11 cellular contexts compared by ENCODE assay signal in the genomic region with DNA sequence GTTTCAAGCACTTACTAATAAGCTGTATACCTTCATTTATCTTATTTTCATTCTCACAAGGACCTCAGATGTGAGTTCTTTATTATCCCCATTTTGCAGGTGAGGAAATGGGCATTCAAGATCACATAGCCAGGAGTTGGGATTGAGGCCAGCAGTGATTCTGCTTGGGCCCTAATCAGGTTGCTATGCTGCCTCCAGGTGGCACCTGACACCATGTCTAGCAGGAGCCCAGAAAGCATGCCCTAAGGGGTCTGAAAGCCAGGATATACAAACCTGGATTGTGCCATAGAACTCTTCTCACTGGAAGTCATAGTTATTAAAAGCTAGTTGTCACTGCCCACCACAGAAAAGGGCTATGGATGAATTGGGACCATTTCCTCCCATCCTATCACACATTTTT.
DNase-seq lines count a peak whose midpoint lies in the region; ATAC-seq, FAIRE-seq and TF ChIP-seq lines count a peak whose summit lies in the region.
"Had no signal": no experiment of that assay in that cellular context is flagged by ENCODE, and none has a peak within 500 bp of the region (broad histone marks: within the 10 kb centered on the region; RNA-seq: fewer than 3 reads in every experiment).

No MANE protein-coding gene starts in this region.

- SMC1A ChIA-PET in GM12878 (lab: Charles Lee; ENCODE audit: uncharacterized antibody, unreplicated experiment): interaction anchor here (0.8 to 2.2 kb wide), 5 partner anchors 15 to 63 kb away, joined by 3 to 10 read pairs (median 4); no protein-coding TSS in a partner anchor

- in situ Hi-C loops in GM12878 (cut with MboI): no loop called here

- H3K36me3 ChIP-seq in GM12878 (ENCODE audit: control insufficient read depth in 2 of 2, insufficient read depth in 2 of 2, low read length in 1 of 2) (no peaks in the 10 kb centered on the region), left lung (no peaks in the 10 kb centered on the region)
- H3K36me3 ChIP-seq in naive thymus-derived CD4-positive, alpha-beta T cell (ENCODE audit: control insufficient read depth in 2 of 3, insufficient read depth in 3 of 3, low read length in 3 of 3): no peaks in the 10 kb centered on the region
- H3K36me3 ChIP-seq: neutrophil had no signal

- H3K79me2 ChIP-seq in GM12878 (ENCODE audit: control insufficient read depth, insufficient read depth, low read length): no peaks in the 10 kb centered on the region

- no peaks in the 10 kb centered on the region for H3K9me3 ChIP-seq in GM12878 (replicated peaks; ENCODE audit: control insufficient read depth, insufficient read depth, low read length)
- no peaks in the 10 kb centered on the region for H3K9me3 ChIP-seq in left lung
- no peaks in the 10 kb centered on the region for H3K9me3 ChIP-seq in naive thymus-derived CD4-positive, alpha-beta T cell (ENCODE audit: control insufficient read depth in 2 of 3, low read length in 3 of 3)
- H3K9me3 ChIP-seq: neutrophil had no signal

- H3K4me1 Mint-ChIP-seq in naive thymus-derived CD4-positive, alpha-beta T cell: peaks cover 0 to 3% (median 0%) of the 10 kb centered on the region in 7 donors
- peaks cover 2% of the 10 kb centered on the region for H3K4me1 Mint-ChIP-seq in activated naive CD4-positive, alpha-beta T cell treated with anti-CD3 and anti-CD28 coated beads for 36 hours (ENCODE audit: low read depth)

- H4K20me1 ChIP-seq in GM12878 (ENCODE audit: control insufficient read depth, insufficient read depth): no peaks in the 10 kb centered on the region

- BruUV-seq in GM12878 (replicated peaks; lab: Mats Ljungman, UMichigan): no TSS peak

- H3K27me3 ChIP-seq in GM12878 (replicated peaks in 1 of 2; ENCODE audit: control insufficient read depth in 2 of 2, insufficient read depth in 2 of 2, low read length in 1 of 2) (no peaks in the 10 kb centered on the region), left lung (no peaks in the 10 kb centered on the region)
- no peaks in the 10 kb centered on the region for H3K27me3 ChIP-seq in naive thymus-derived CD4-positive, alpha-beta T cell (ENCODE audit: control insufficient read depth in 2 of 2, insufficient read depth in 2 of 2, low read length in 2 of 2)

- TF ChIP-seq EP300 in GM12878 (IDR thresholded peaks at IDR 0.05; ENCODE audit: borderline replicate concordance in 1 of 2, control insufficient read depth in 1 of 2, low read depth in 2 of 2, low read length in 2 of 2): no peak

- H3K27me3 Mint-ChIP-seq in naive thymus-derived CD4-positive, alpha-beta T cell: peaks cover 0 to 25% (median 21%) of the 10 kb centered on the region in 5 donors
- peaks cover 11% of the 10 kb centered on the region for H3K27me3 Mint-ChIP-seq in activated naive CD4-positive, alpha-beta T cell treated with anti-CD3 and anti-CD28 coated beads for 36 hours (ENCODE audit: low read depth)

- POLR2A ChIA-PET in GM12878 (lab: Charles Lee): no interaction called here
- POLR2A ChIA-PET in naive thymus-derived CD4-positive, alpha-beta T cell (lab: Charles Lee): no interaction called here

- intact Hi-C loops in GM12878 (cut with micrococcal nuclease; ENCODE audit: unreplicated experiment): loop anchor here (1.0 to 2.0 kb wide), 2 partner anchors 45 to 63 kb away; no protein-coding TSS in a partner anchor
- intact Hi-C loops in left lung (cut with DNase I): no loop called here
- intact Hi-C loops in naive thymus-derived CD4-positive, alpha-beta T cell (cut with micrococcal nuclease): no loop called here
- intact Hi-C loops in activated naive CD4-positive, alpha-beta T cell treated with anti-CD3 and anti-CD28 coated beads for 36 hours (cut with micrococcal nuclease): loop anchor here (5.0 to 10.0 kb wide), 2 partner anchors 47 to 64 kb away; no protein-coding TSS in a partner anchor

- CTCF ChIA-PET in GM12878 (lab: Yijun Ruan, JAX): interaction anchor here (0.8 to 2.1 kb wide), 6 partner anchors 11 to 1696 kb away, joined by 3 to 15 read pairs (median 4); no protein-coding TSS in a partner anchor
- CTCF ChIA-PET in naive thymus-derived CD4-positive, alpha-beta T cell (lab: Charles Lee): no interaction called here
- CTCF ChIA-PET in activated naive CD4-positive, alpha-beta T cell treated with anti-CD3 and anti-CD28 coated beads for 36 hours (lab: Charles Lee): no interaction called here

- H3K4me2 ChIP-seq in GM12878 (ENCODE audit: control insufficient read depth, insufficient read depth): no peak overlapping the region

- H3K9ac ChIP-seq in GM12878 (ENCODE audit: control insufficient read depth, insufficient read depth, low read length): no peak overlapping the region

- peak; percentile 85 for DNase-seq in DMS53 (lab: John Stamatoyannopoulos, UW)
- DNase-seq in GM12878 (ENCODE audit: low read depth, low spot score): no peak
- DNase-seq in left lung: no peak
- no peak for DNase-seq in cortex of kidney (lab: John Stamatoyannopoulos, UW)
- no peak for DNase-seq in frontal cortex (ENCODE audit: low spot score in 2 of 2)
- no peak for DNase-seq in naive thymus-derived CD4-positive, alpha-beta T cell
- no peak for DNase-seq in activated naive CD4-positive, alpha-beta T cell treated with anti-CD3 and anti-CD28 coated beads for 36 hours
- DNase-seq: activated CD4-positive, alpha-beta T cell treated with anti-CD3 and anti-CD28 coated beads for 48 hours; DND-41 had no signal

- ATAC-seq in GM12878: peak; percentile 78
- ATAC-seq in left lung: peak; percentile 49
- no peak for ATAC-seq in naive thymus-derived CD4-positive, alpha-beta T cell

- RAD21 ChIA-PET in GM12878 (lab: Charles Lee; ENCODE audit: unreplicated experiment): interaction anchor here (1.0 to 1.1 kb wide), 3 partner anchors 10 to 174 kb away, joined by 3 to 4 read pairs (median 3); no protein-coding TSS in a partner anchor

- FAIRE-seq in GM12878 (lab: Jason Lieb, UNC) (no peak), frontal cortex (lab: Jason Lieb, UNC) (no peak)

- TF ChIP-seq POLR2A in GM12878 (IDR thresholded peaks at IDR 0.05; ENCODE audit: low read depth, low read length): no peak

- no peaks in the 10 kb centered on the region for H3K9me3 Mint-ChIP-seq in naive thymus-derived CD4-positive, alpha-beta T cell
- no peaks in the 10 kb centered on the region for H3K9me3 Mint-ChIP-seq in activated naive CD4-positive, alpha-beta T cell treated with anti-CD3 and anti-CD28 coated beads for 36 hours

- H3K4me1 ChIP-seq in GM12878 (ENCODE audit: control insufficient read depth, insufficient read depth, low read length) (no peaks in the 10 kb centered on the region), left lung (no peaks in the 10 kb centered on the region)
- no peaks in the 10 kb centered on the region for H3K4me1 ChIP-seq in naive thymus-derived CD4-positive, alpha-beta T cell (ENCODE audit: control insufficient read depth in 2 of 2, insufficient read depth in 2 of 2, low read length in 2 of 2)

- H3K36me3 Mint-ChIP-seq in naive thymus-derived CD4-positive, alpha-beta T cell: no peaks in the 10 kb centered on the region
- H3K36me3 Mint-ChIP-seq in activated naive CD4-positive, alpha-beta T cell treated with anti-CD3 and anti-CD28 coated beads for 36 hours (ENCODE audit: low read depth): no peaks in the 10 kb centered on the region

- 0 out of 2 replicates have a peak, but pooled peaks have one; percentile 17 for TF ChIP-seq RAD21 in GM12878 (IDR thresholded peaks at IDR 0.05; ENCODE audit: insufficient read depth, low read depth, low read length)

- no peak overlapping the region for H3K4me3 Mint-ChIP-seq in naive thymus-derived CD4-positive, alpha-beta T cell
- no peak overlapping the region for H3K4me3 Mint-ChIP-seq in activated naive CD4-positive, alpha-beta T cell treated with anti-CD3 and anti-CD28 coated beads for 36 hours

- no peak overlapping the region for H2AFZ ChIP-seq in GM12878 (ENCODE audit: control insufficient read depth, low read depth, low read length)

- TF ChIP-seq CTCF in LNCAP (IDR thresholded peaks at IDR 0.05): peak; percentile 30; the same call in 1 of the 2 replicates
- TF ChIP-seq CTCF in GM12878 (IDR thresholded peaks at IDR 0.05 in 2 of 3, conservative IDR thresholded peaks at IDR 0.05 in 1 of 3; ENCODE audit: control insufficient read depth in 2 of 3, extremely low read depth in 1 of 3, insufficient read depth in 1 of 3, low read depth in 3 of 3, low read length in 3 of 3): peak in 2 of 3 experiments; percentile 14 to 34; a peak in 3 of 6 replicates
- no peak for TF ChIP-seq CTCF in left lung (IDR thresholded peaks at IDR 0.05)

- H3K27ac ChIP-seq in GM12878 (ENCODE audit: control insufficient read depth, insufficient read depth): no peak overlapping the region
- H3K27ac ChIP-seq in left lung: no peak overlapping the region
- H3K27ac ChIP-seq in naive thymus-derived CD4-positive, alpha-beta T cell (ENCODE audit: low read depth, low read length): no peak overlapping the region
- H3K27ac ChIP-seq: neutrophil had no signal

- no peak overlapping the region for H3K27ac Mint-ChIP-seq in naive thymus-derived CD4-positive, alpha-beta T cell
- H3K27ac Mint-ChIP-seq in activated naive CD4-positive, alpha-beta T cell treated with anti-CD3 and anti-CD28 coated beads for 36 hours: no peak overlapping the region

- H3K4me3 ChIP-seq in GM12878 (no peak overlapping the region), left lung (no peak overlapping the region)
- no peak overlapping the region for H3K4me3 ChIP-seq in naive thymus-derived CD4-positive, alpha-beta T cell (ENCODE audit: low read length)

TF ChIP-seq in GM12878, 131 proteins besides CTCF, POLR2A, EP300 and RAD21:
- TF ChIP-seq SMC3 (IDR thresholded peaks at IDR 0.05; ENCODE audit: borderline replicate concordance, low read length): peak; percentile 27; the same call in 1 of the 2 replicates
- TF ChIP-seq, protein P1, sequence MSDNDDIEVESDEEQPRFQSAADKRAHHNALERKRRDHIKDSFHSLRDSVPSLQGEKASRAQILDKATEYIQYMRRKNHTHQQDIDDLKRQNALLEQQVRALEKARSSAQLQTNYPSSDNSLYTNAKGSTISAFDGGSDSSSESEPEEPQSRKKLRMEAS (IDR thresholded peaks at IDR 0.05; ENCODE audit: low read depth, low read length): no peak

Comparison
In these comparisons a context has a peak if more than half of its experiments do, and no peak if none do; other contexts are left out.
1. CTCF ChIP-seq: peak in LNCAP (single experiment) and GM12878 (2 of 3); none in left lung (0 of 2).
2. intact Hi-C loops: an anchor here in GM12878 (1.0 to 2.0 kb wide) and activated naive CD4-positive, alpha-beta T cell treated with anti-CD3 and anti-CD28 coated beads for 36 hours (5.0 to 10.0 kb wide); none called in left lung and naive thymus-derived CD4-positive, alpha-beta T cell.